In genomic region chr1:154689063-154689462, GRCh38 we compare ENCODE assay signal across 30 cellular contexts.
"Had no signal": no experiment of that assay in that cellular context is flagged by ENCODE, and none has a peak within 500 bp of the region (broad histone marks: within the 10 kb centered on the region; RNA-seq: fewer than 3 reads in every experiment).

No MANE protein-coding gene starts in this region.

- H3K4me1 Mint-ChIP-seq: activated naive CD4-positive, alpha-beta T cell treated with anti-CD3 and anti-CD28 coated beads, Interleukin-2, amount 50 U/mL, for 24 hours; brain had no signal

- H3K27ac Mint-ChIP-seq: activated CD8-positive, alpha-beta T cell treated with anti-CD3 and anti-CD28 coated beads for 36 hours; activated naive CD4-positive, alpha-beta T cell treated with anti-CD3 and anti-CD28 coated beads, Interleukin-2, amount 50 U/mL, for 24 hours; brain; IgD-negative memory B cell; T-helper 1 cell treated with Interleukin-12 subunit alpha and Interleukin-12 subunit beta and Interleukin-4 antibody, amounts not matched to agents 30 μg/mL and 1 μg/mL, for 36 hours had no signal

- H3K9me3 Mint-ChIP-seq: activated CD8-positive, alpha-beta T cell treated with anti-CD3 and anti-CD28 coated beads for 36 hours; activated naive CD4-positive, alpha-beta T cell treated with anti-CD3 and anti-CD28 coated beads, Interleukin-2, amount 50 U/mL, for 24 hours; brain; IgD-negative memory B cell; T-helper 1 cell treated with Interleukin-12 subunit alpha and Interleukin-12 subunit beta and Interleukin-4 antibody, amounts not matched to agents 30 μg/mL and 1 μg/mL, for 36 hours had no signal

- H3K27ac ChIP-seq: cardiac muscle cell, coronary artery, KMS-11, RWPE1, SJCRH30 had no signal

- H3K27me3 ChIP-seq: cardiac muscle cell had no signal

- ATAC-seq: activated CD4-positive, CD25-positive, alpha-beta regulatory T cell treated with anti-CD3 and anti-CD28 coated beads, Interleukin-2, amount 50 U/mL, for 24 hours; activated CD8-positive, alpha-beta T cell treated with anti-CD3 and anti-CD28 coated beads for 36 hours; Panc1; SK-N-SH treated with all-trans-retinoic acid at 6 μM for 48 hours had no signal

- H3K4me3 Mint-ChIP-seq: activated CD8-positive, alpha-beta T cell treated with anti-CD3 and anti-CD28 coated beads for 36 hours; activated naive CD4-positive, alpha-beta T cell treated with anti-CD3 and anti-CD28 coated beads, Interleukin-2, amount 50 U/mL, for 24 hours; brain; IgD-negative memory B cell; T-helper 1 cell treated with Interleukin-12 subunit alpha and Interleukin-12 subunit beta and Interleukin-4 antibody, amounts not matched to agents 30 μg/mL and 1 μg/mL, for 36 hours had no signal

- H3K4me1 ChIP-seq: SJCRH30 had no signal

- DNase-seq: activated CD4-positive, alpha-beta T cell treated with anti-CD3 and anti-CD28 coated beads for 4 hours; activated CD8-positive, alpha-beta memory T cell treated with anti-CD3 and anti-CD28 coated beads, Interleukin-2, amount 50 U/mL, for 48 hours; activated CD8-positive, alpha-beta T cell treated with anti-CD3 and anti-CD28 coated beads for 36 hours; activated T-cell treated with anti-CD3 and anti-CD28 coated beads, Interleukin-2, amount 50 U/mL, for 1 hour; aorta; cerebellar nuclear complex; NCI-H1105; NCI-H1436; NCI-H187; NCI-H2081; NCI-H2171; NCI-H2227 treated with DMSO at 0.1 percent for 48 hours; NCI-H446 treated with DMSO at 0.1 percent for 48 hours; NCI-H524 treated with DMSO at 0.1 percent for 48 hours; NCI-H748 treated with DMSO at 0.1 percent for 48 hours; OCI-M1; Right ventricle myocardium superior; SJCRH30; SW 1271 had no signal

- H3K36me3 ChIP-seq: cardiac muscle cell, SJCRH30 had no signal

- H3K27me3 Mint-ChIP-seq: activated CD8-positive, alpha-beta T cell treated with anti-CD3 and anti-CD28 coated beads for 36 hours; activated naive CD4-positive, alpha-beta T cell treated with anti-CD3 and anti-CD28 coated beads, Interleukin-2, amount 50 U/mL, for 24 hours; IgD-negative memory B cell had no signal

- H3K9me3 ChIP-seq: SJCRH30 had no signal

- H3K4me3 ChIP-seq: cardiac muscle cell, coronary artery, SJCRH30 had no signal

- H3K36me3 Mint-ChIP-seq: activated naive CD4-positive, alpha-beta T cell treated with anti-CD3 and anti-CD28 coated beads, Interleukin-2, amount 50 U/mL, for 24 hours; brain; IgD-negative memory B cell had no signal

- H3K4me2 ChIP-seq: KMS-11 had no signal
